17 cellular contexts compared by ENCODE assay signal in genomic region chr18:61666876-61667590, GRCh38.
"Had no signal": no experiment of that assay in that cellular context is flagged by ENCODE, and none has a peak within 500 bp of the region (broad histone marks: within the 10 kb centered on the region; RNA-seq: fewer than 3 reads in every experiment).

No MANE protein-coding gene starts in this region.

- FAIRE-seq: endothelial cell of umbilical vein, TTC549 had no signal

- DNase-seq: activated CD4-positive, alpha-beta T cell treated with anti-CD3 and anti-CD28 coated beads for 48 hours; activated CD4-positive, CD25-positive, alpha-beta regulatory T cell; activated CD8-positive, alpha-beta T cell treated with anti-CD3 and anti-CD28 coated beads for 36 hours; activated naive CD4-positive, alpha-beta T cell treated with anti-CD3 and anti-CD28 coated beads for 36 hours; activated T-cell treated with anti-CD3 and anti-CD28 coated beads, Interleukin-2, amount 50 U/mL, for 24 hours; effector CD8-positive, alpha-beta T cell; left lung; occipital lobe; posterior cingulate gyrus; sigmoid colon; stimulated activated CD4-positive, alpha-beta T cell treated with anti-CD3 and anti-CD28 coated beads, Interleukin-4, amount 100 ng/mL, for 24 hours; testis had no signal

- H3K4me3 ChIP-seq: ascending aorta, breast epithelium, hepatocyte, left lung, sigmoid colon, testis had no signal
